ENCODE assay signal across 8 cellular contexts in the genomic region with DNA sequence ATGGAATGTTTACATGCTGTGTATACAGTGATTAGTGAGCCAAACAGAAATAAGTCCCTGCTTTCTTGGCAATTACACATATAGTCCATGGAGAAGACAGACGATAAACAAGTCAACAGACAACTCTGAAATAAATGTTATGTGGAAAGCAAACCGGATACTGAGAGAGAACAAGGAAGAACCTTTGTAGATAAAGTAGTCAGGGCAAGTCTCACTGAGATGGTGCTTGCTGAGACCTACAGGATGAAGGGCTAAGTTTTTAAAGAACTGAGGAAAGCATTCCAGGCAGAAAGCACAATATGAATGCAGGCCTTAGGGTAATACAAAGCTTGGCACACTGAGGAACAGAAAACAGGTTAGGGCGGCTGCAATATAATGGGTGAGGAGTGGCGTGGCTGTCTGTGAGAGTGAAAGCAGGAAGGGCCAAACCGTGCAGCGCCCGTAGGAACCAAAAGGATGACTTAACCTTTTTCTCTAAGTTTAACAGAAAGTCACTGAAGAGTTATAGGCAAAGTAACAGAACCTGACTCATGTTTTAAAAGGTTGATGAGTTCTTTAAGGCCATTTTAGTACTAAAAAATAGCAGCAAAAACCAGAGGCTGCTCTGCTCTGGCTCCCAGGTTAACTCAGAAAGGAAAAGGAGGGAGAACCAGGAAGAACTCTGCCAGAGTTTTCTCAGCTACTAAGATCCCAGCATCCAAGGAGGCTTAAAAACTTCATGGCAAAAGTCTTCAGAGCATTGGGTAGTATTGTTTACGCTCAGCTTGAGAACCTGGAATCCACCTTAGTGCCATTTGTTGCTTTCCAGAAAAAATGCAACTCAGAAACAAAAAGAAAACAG. TPM values are rescaled to one million over a fixed set of nuclear protein-coding genes. Genes with fewer than 3 reads are reported as not detected.
DNase-seq lines count a peak whose midpoint lies in the region; ATAC-seq and TF ChIP-seq lines count a peak whose summit lies in the region.

No MANE protein-coding gene starts in this region.

- peak overlapping the region; percentile 40 for H3K27ac ChIP-seq in CD4-positive, alpha-beta memory T cell (ENCODE audit: low read depth, low read length)
- no peak overlapping the region for H3K27ac ChIP-seq in lung (ENCODE audit: low read depth in 1 of 2, low read length in 1 of 2)

- H3K36me3 Mint-ChIP-seq in CD4-positive, alpha-beta memory T cell, result no peaks in the 10 kb centered on the region
- peaks cover 18% of the 10 kb centered on the region for H3K36me3 Mint-ChIP-seq in activated T-helper 1 cell treated with anti-CD3 and anti-CD28 coated beads, Interleukin-12 subunit alpha, Interleukin-12 subunit beta, Interleukin-2, Interleukin-4 antibody, amounts not matched to agents 30 ng/mL and 10 ng/mL and 1 ng/mL, durations not matched to agents 14 hours and 24 hours and 36 hours (ENCODE audit: low read depth)

- peak overlapping the region; percentile 52 to 53 for H3K4me3 ChIP-seq in CD4-positive, alpha-beta memory T cell (ENCODE audit: low read length in 2 of 2)
- no peak overlapping the region for H3K4me3 ChIP-seq in lung

- no peaks in the 10 kb centered on the region for H3K36me3 ChIP-seq in CD4-positive, alpha-beta memory T cell (ENCODE audit: insufficient read depth, low read length)
- H3K36me3 ChIP-seq in lung (ENCODE audit: control insufficient read depth in 2 of 2, insufficient read depth in 2 of 2, low read length in 2 of 2), result no peaks in the 10 kb centered on the region

- H3K27ac Mint-ChIP-seq in CD4-positive, alpha-beta memory T cell, result peak overlapping the region; percentile 42 to 97 (median 95)
- peak overlapping the region; percentile 93 for H3K27ac Mint-ChIP-seq in activated T-helper 1 cell treated with anti-CD3 and anti-CD28 coated beads, Interleukin-12 subunit alpha, Interleukin-12 subunit beta, Interleukin-2, Interleukin-4 antibody, amounts not matched to agents 30 ng/mL and 10 ng/mL and 1 ng/mL, durations not matched to agents 14 hours and 24 hours and 36 hours

- H3K9me3 ChIP-seq in CD4-positive, alpha-beta memory T cell (ENCODE audit: control insufficient read depth in 1 of 2, low read length in 2 of 2), result no peaks in the 10 kb centered on the region
- no peaks in the 10 kb centered on the region for H3K9me3 ChIP-seq in lung (ENCODE audit: control insufficient read depth in 2 of 2, insufficient read depth in 1 of 2, low read length in 1 of 2)

- TF ChIP-seq CTCF in lung (IDR thresholded peaks at IDR 0.05; ENCODE audit: control extremely low read depth, extremely low read depth), result no peak

- H3K27me3 ChIP-seq in CD4-positive, alpha-beta memory T cell (ENCODE audit: insufficient read depth, low read length), result no peaks in the 10 kb centered on the region
- no peaks in the 10 kb centered on the region for H3K27me3 ChIP-seq in lung (ENCODE audit: control insufficient read depth, insufficient read depth)

- H3K4me3 Mint-ChIP-seq in CD4-positive, alpha-beta memory T cell, result peak overlapping the region; percentile 83 to 93 (median 88)
- H3K4me3 Mint-ChIP-seq in activated T-helper 1 cell treated with anti-CD3 and anti-CD28 coated beads, Interleukin-12 subunit alpha, Interleukin-12 subunit beta, Interleukin-2, Interleukin-4 antibody, amounts not matched to agents 30 ng/mL and 10 ng/mL and 1 ng/mL, durations not matched to agents 14 hours and 24 hours and 36 hours, result peak overlapping the region; percentile 82

- WGBS in lung, 2 donors, result 16 to 35% methylated on average over 8 of the region's 8 CpGs

- ATAC-seq in GM21360 (IDR thresholded peaks at IDR 0.05; ENCODE audit: unreplicated experiment) (peak; percentile 87), lung (ENCODE audit: insufficient read depth, low FRiP score) (no peak)

- peak in 4 of 5 donors; percentile 17 to 32 (median 26) for DNase-seq in CD4-positive, alpha-beta memory T cell
- peak; percentile 44 for DNase-seq in HT1080 (ENCODE audit: low read depth)
- peak; percentile 28 for DNase-seq in activated T-helper 1 cell treated with anti-CD3 and anti-CD28 coated beads, Interleukin-12 subunit alpha, Interleukin-12 subunit beta, Interleukin-2, Interleukin-4 antibody, amounts not matched to agents 30 ng/mL and 10 ng/mL and 1 ng/mL, durations not matched to agents 14 hours and 24 hours and 36 hours (ENCODE audit: low spot score)
- DNase-seq in lung (ENCODE audit: low spot score), result peak; percentile 35
- DNase-seq in NK-92 treated with Interleukin-12 subunit alpha and Interleukin-12 subunit beta, amount 100 ng/mL, for 24 hours (lab: John Stamatoyannopoulos, UW), result no peak
- DNase-seq in DMS114 treated with DMSO at 0.1 percent for 48 hours (lab: John Stamatoyannopoulos, UW; ENCODE audit: unreplicated experiment), result no peak
- no peak for DNase-seq in NCI-H1436 treated with DMSO at 0.1 percent for 48 hours (lab: John Stamatoyannopoulos, UW)

- no peaks in the 10 kb centered on the region for H3K9me3 Mint-ChIP-seq in CD4-positive, alpha-beta memory T cell
- H3K9me3 Mint-ChIP-seq in activated T-helper 1 cell treated with anti-CD3 and anti-CD28 coated beads, Interleukin-12 subunit alpha, Interleukin-12 subunit beta, Interleukin-2, Interleukin-4 antibody, amounts not matched to agents 30 ng/mL and 10 ng/mL and 1 ng/mL, durations not matched to agents 14 hours and 24 hours and 36 hours, result no peaks in the 10 kb centered on the region

- no peaks in the 10 kb centered on the region for H3K27me3 Mint-ChIP-seq in CD4-positive, alpha-beta memory T cell
- no peaks in the 10 kb centered on the region for H3K27me3 Mint-ChIP-seq in activated T-helper 1 cell treated with anti-CD3 and anti-CD28 coated beads, Interleukin-12 subunit alpha, Interleukin-12 subunit beta, Interleukin-2, Interleukin-4 antibody, amounts not matched to agents 30 ng/mL and 10 ng/mL and 1 ng/mL, durations not matched to agents 14 hours and 24 hours and 36 hours (ENCODE audit: insufficient read depth)

- POLR2A ChIA-PET in CD4-positive, alpha-beta memory T cell (lab: Charles Lee; ENCODE audit: partially characterized antibody), result interaction anchor here (0.9 to 3.4 kb wide), 8 partner anchors 9 to 313 kb away, joined by 3 to 18 read pairs (median 6); a partner anchor contains a TSS

- CTCF ChIA-PET in CD4-positive, alpha-beta memory T cell (lab: Charles Lee; ENCODE audit: partially characterized antibody), result interaction anchor here (0.7 to 12.8 kb wide), 13 partner anchors 42 to 477 kb away, joined by 3 to 160 read pairs (median 4); no protein-coding TSS in a partner anchor

- H3K4me1 ChIP-seq in CD4-positive, alpha-beta memory T cell (ENCODE audit: insufficient read depth, low read length), result peaks cover 32% of the 10 kb centered on the region
- no peaks in the 10 kb centered on the region for H3K4me1 ChIP-seq in lung (ENCODE audit: control insufficient read depth in 2 of 2, insufficient read depth in 2 of 2, low read length in 2 of 2)

- intact Hi-C loops in CD4-positive, alpha-beta memory T cell (cut with micrococcal nuclease), result loop anchor here (2.0 to 5.0 kb wide), 2 partner anchors 44 to 65 kb away; no protein-coding TSS in a partner anchor
- intact Hi-C loops in activated T-helper 1 cell treated with anti-CD3 and anti-CD28 coated beads, Interleukin-12 subunit alpha, Interleukin-12 subunit beta, Interleukin-2, Interleukin-4 antibody, amounts not matched to agents 30 ng/mL and 10 ng/mL and 1 ng/mL, durations not matched to agents 14 hours and 24 hours and 36 hours (cut with micrococcal nuclease), result no loop called here

- H3K4me1 Mint-ChIP-seq in CD4-positive, alpha-beta memory T cell, result peaks cover 21 to 33% (median 28%) of the 10 kb centered on the region in 4 donors
- peaks cover 61% of the 10 kb centered on the region for H3K4me1 Mint-ChIP-seq in activated T-helper 1 cell treated with anti-CD3 and anti-CD28 coated beads, Interleukin-12 subunit alpha, Interleukin-12 subunit beta, Interleukin-2, Interleukin-4 antibody, amounts not matched to agents 30 ng/mL and 10 ng/mL and 1 ng/mL, durations not matched to agents 14 hours and 24 hours and 36 hours (ENCODE audit: low read depth)

RNA-seq across cellular contexts. Expression of a gene that starts 8.7 kb away (rescaled TPM):
- total RNA-seq in CD4-positive, alpha-beta memory T cell, result 10 to 100 TPM; 26.4 to 29.5 TPM
- 10 to 100 TPM in 1 of 2 donors, 1 to 10 TPM in 1; 5.7 to 14.1 TPM for polyA plus RNA-seq in CD4-positive, alpha-beta memory T cell
- 24.0 and 25.0 TPM in 2 replicates for total RNA-seq in HT1080 (2014; rRNA removed; shearing (Covaris generic))
- polyA plus RNA-seq in HT1080 (2015; cell fraction: cytosol; rRNA removed), result 10.4 and 11.2 TPM in 2 replicates
- 58.4 and 63.7 TPM in 2 replicates for polyA plus RNA-seq in HT1080 (2015; cell fraction: nucleus; rRNA removed)
- 103 and 114 TPM in 2 replicates for total RNA-seq in activated T-helper 1 cell treated with anti-CD3 and anti-CD28 coated beads, Interleukin-12 subunit alpha, Interleukin-12 subunit beta, Interleukin-2, Interleukin-4 antibody, amounts not matched to agents 30 ng/mL and 10 ng/mL and 1 ng/mL, durations not matched to agents 14 hours and 24 hours and 36 hours
- 10 to 100 TPM; 17.9 to 21.0 TPM for total RNA-seq in lung
- polyA plus RNA-seq in lung, result 1 to 10 TPM; 3.9 to 5.2 TPM

RNA-seq across cellular contexts. Expression of a gene that starts 49.9 kb away (rescaled TPM):
- 1 to 10 TPM; 2.1 to 2.6 TPM for total RNA-seq in CD4-positive, alpha-beta memory T cell
- 1 to 10 TPM; 5.2 to 9.1 TPM for polyA plus RNA-seq in CD4-positive, alpha-beta memory T cell
- 0.03 and 0.06 TPM in 2 replicates for total RNA-seq in HT1080 (2014; rRNA removed; shearing (Covaris generic))
- 0.09 and 0.52 TPM in 2 replicates for polyA plus RNA-seq in HT1080 (2015; cell fraction: cytosol; rRNA removed)
- polyA plus RNA-seq in HT1080 (2015; cell fraction: nucleus; rRNA removed), result 0.87 and 1.1 TPM in 2 replicates
- total RNA-seq in activated T-helper 1 cell treated with anti-CD3 and anti-CD28 coated beads, Interleukin-12 subunit alpha, Interleukin-12 subunit beta, Interleukin-2, Interleukin-4 antibody, amounts not matched to agents 30 ng/mL and 10 ng/mL and 1 ng/mL, durations not matched to agents 14 hours and 24 hours and 36 hours, result 0.80 and 1.0 TPM in 2 replicates
- 1 to 10 TPM; 2.2 to 6.7 TPM for total RNA-seq in lung
- polyA plus RNA-seq in lung, result 10 to 100 TPM in 1 of 2 donors, 1 to 10 TPM in 1; 2.0 to 17.8 TPM

Comparison
In these comparisons a context has a peak if more than half of its experiments do, and no peak if none do; other contexts are left out.
1. DNase-seq: peak in CD4-positive, alpha-beta memory T cell (4 of 5), HT1080 (single experiment), activated T-helper 1 cell treated with anti-CD3 and anti-CD28 coated beads, Interleukin-12 subunit alpha, Interleukin-12 subunit beta, Interleukin-2, Interleukin-4 antibody, amounts not matched to agents 30 ng/mL and 10 ng/mL and 1 ng/mL, durations not matched to agents 14 hours and 24 hours and 36 hours (single experiment) and lung (single experiment); none in NK-92 treated with Interleukin-12 subunit alpha and Interleukin-12 subunit beta, amount 100 ng/mL, for 24 hours (single experiment), DMS114 treated with DMSO at 0.1 percent for 48 hours (single experiment) and NCI-H1436 treated with DMSO at 0.1 percent for 48 hours (single experiment).